In the genomic region with DNA sequence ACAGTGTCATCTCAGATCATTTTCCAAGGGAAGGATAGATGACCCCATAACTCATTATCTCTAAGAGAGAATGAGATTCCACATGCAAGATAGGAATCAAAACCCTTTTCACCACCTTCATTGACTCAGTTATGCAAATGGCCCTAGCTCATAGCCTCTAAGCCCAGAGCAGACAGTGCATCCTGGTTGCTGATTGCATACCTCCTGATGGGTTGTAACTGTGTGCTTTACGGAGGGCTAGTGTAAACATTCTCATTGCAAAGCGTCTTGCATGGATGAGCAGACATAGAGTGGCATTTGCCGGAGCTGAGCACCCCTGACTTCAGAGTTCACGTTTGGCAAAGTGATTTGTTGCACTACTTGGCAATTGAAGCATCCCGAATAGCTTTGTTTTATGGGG, we compare ENCODE assay signal across 14 cellular contexts.
"Had no signal": no experiment of that assay in that cellular context is flagged by ENCODE, and none has a peak within 500 bp of the region (broad histone marks: within the 10 kb centered on the region; RNA-seq: fewer than 3 reads in every experiment).

No MANE protein-coding gene starts in this region.

- ATAC-seq: left colon; natural killer cell treated with Interleukin-12 subunit alpha and Interleukin-12 subunit beta and Interleukin-15 and Interleukin-18, amount 100 ng/mL, for 72 hours; psoas muscle had no signal

- H3K36me3 ChIP-seq: breast epithelium, sigmoid colon had no signal

- H3K9me3 Mint-ChIP-seq: activated naive CD8-positive, alpha-beta T cell treated with anti-CD3 and anti-CD28 coated beads for 36 hours had no signal

- H3K4me3 ChIP-seq: breast epithelium, psoas muscle, sigmoid colon had no signal

- H3K27ac Mint-ChIP-seq: activated CD4-positive, alpha-beta memory T cell treated with anti-CD3 and anti-CD28 coated beads, Interleukin-2, amount 10 ng/mL, durations not matched to agents 7 days and 5 days; activated naive CD8-positive, alpha-beta T cell treated with anti-CD3 and anti-CD28 coated beads for 36 hours; natural killer cell treated with Interleukin-12 subunit alpha and Interleukin-12 subunit beta and Interleukin-15 and Interleukin-18, amount 100 ng/mL, for 72 hours had no signal

- DNase-seq: activated CD4-positive, alpha-beta memory T cell treated with anti-CD3 and anti-CD28 coated beads, Interleukin-2, amount 10 ng/mL, durations not matched to agents 7 days and 5 days; activated CD4-positive, CD25-positive, alpha-beta regulatory T cell treated with anti-CD3 and anti-CD28 coated beads, Interleukin-2, amount 50 U/mL, for 72 hours; activated gamma-delta T cell; activated naive CD8-positive, alpha-beta T cell treated with anti-CD3 and anti-CD28 coated beads for 36 hours; activated T-cell treated with anti-CD3 and anti-CD28 coated beads, Interleukin-2, amount 50 U/mL, for 48 hours; dermis blood vessel endothelial cell; immature natural killer cell; mammary epithelial cell; psoas muscle; stimulated activated naive CD4-positive, alpha-beta T cell had no signal

- H3K27me3 ChIP-seq: sigmoid colon had no signal

- H3K36me3 Mint-ChIP-seq: activated naive CD8-positive, alpha-beta T cell treated with anti-CD3 and anti-CD28 coated beads for 36 hours; immature natural killer cell; natural killer cell treated with Interleukin-12 subunit alpha and Interleukin-12 subunit beta and Interleukin-15 and Interleukin-18, amount 100 ng/mL, for 72 hours had no signal

- H3K27me3 Mint-ChIP-seq: activated CD4-positive, alpha-beta memory T cell treated with anti-CD3 and anti-CD28 coated beads, Interleukin-2, amount 10 ng/mL, durations not matched to agents 7 days and 5 days; activated naive CD8-positive, alpha-beta T cell treated with anti-CD3 and anti-CD28 coated beads for 36 hours; natural killer cell treated with Interleukin-12 subunit alpha and Interleukin-12 subunit beta and Interleukin-15 and Interleukin-18, amount 100 ng/mL, for 72 hours had no signal

- H3K4me3 Mint-ChIP-seq: activated CD4-positive, alpha-beta memory T cell treated with anti-CD3 and anti-CD28 coated beads, Interleukin-2, amount 10 ng/mL, durations not matched to agents 7 days and 5 days; activated naive CD8-positive, alpha-beta T cell treated with anti-CD3 and anti-CD28 coated beads for 36 hours; immature natural killer cell; natural killer cell treated with Interleukin-12 subunit alpha and Interleukin-12 subunit beta and Interleukin-15 and Interleukin-18, amount 100 ng/mL, for 72 hours had no signal

- H3K4me1 Mint-ChIP-seq: activated CD4-positive, alpha-beta memory T cell treated with anti-CD3 and anti-CD28 coated beads, Interleukin-2, amount 10 ng/mL, durations not matched to agents 7 days and 5 days; activated naive CD8-positive, alpha-beta T cell treated with anti-CD3 and anti-CD28 coated beads for 36 hours; immature natural killer cell had no signal
